ENCODE assay signal across 12 cellular contexts in genomic region chr15:70259640-70260066, GRCh38.
A peak's percentile ranks its signal among the peaks of the same experiment; 100 is the strongest.
DNase-seq lines count a peak whose midpoint lies in the region; ATAC-seq lines count a peak whose summit lies in the region.
"Had no signal": no experiment of that assay in that cellular context is flagged by ENCODE, and none has a peak within 500 bp of the region (broad histone marks: within the 10 kb centered on the region; RNA-seq: fewer than 3 reads in every experiment).

No MANE protein-coding gene starts in this region.

- H3K27ac ChIP-seq in BLaER1 treated with 17β-estradiol and CSF1 and Interleukin-3, amounts not matched to agents 10 nM and 100 nM: peak overlapping the region; percentile 2 to 81 (median 71); a peak in 13 of 22 replicates
- no peak overlapping the region for H3K27ac ChIP-seq in iPS DF 6.9 (ENCODE audit: low read length)
- H3K27ac ChIP-seq: esophagus muscularis mucosa, thyroid gland had no signal

- 0 out of 20 replicates have a peak overlapping the region, but pooled peaks of 1 of the 10 experiments have one; percentile 2 for H3K4me3 ChIP-seq in BLaER1 treated with 17β-estradiol and CSF1 and Interleukin-3, amounts not matched to agents 10 nM and 100 nM
- no peak overlapping the region for H3K4me3 ChIP-seq in iPS DF 6.9 (ENCODE audit: low read length)
- H3K4me3 ChIP-seq: esophagus muscularis mucosa, thyroid gland had no signal

- no CpG with 5 or more reads among the region's 6 CpGs for WGBS in iPS DF 6.9 (ENCODE audit: insufficient coverage, insufficient read length)

- peaks cover 36% of the 10 kb centered on the region for H3K4me1 Mint-ChIP-seq in T-helper 17 cell

- peak overlapping the region; percentile 2 for H3K27ac Mint-ChIP-seq in T-helper 17 cell
- H3K27ac Mint-ChIP-seq: activated naive CD4-positive, alpha-beta T cell treated with anti-CD3 and anti-CD28 coated beads for 36 hours had no signal

- DNase-seq in H4 (ENCODE audit: low spot score) (peak; percentile 19), T-helper 17 cell (no peak), iPS DF 6.9 (ENCODE audit: low read depth, low spot score) (peak; percentile 20), putamen (ENCODE audit: low spot score) (no peak), NCI-H2227 treated with DMSO at 0.1 percent for 48 hours (lab: John Stamatoyannopoulos, UW) (no peak), NCI-H1930 (lab: John Stamatoyannopoulos, UW) (no peak)
- DNase-seq: mammary epithelial cell had no signal

- H3K9me3 ChIP-seq in BLaER1 treated with 17β-estradiol and CSF1 and Interleukin-3, amounts not matched to agents 10 nM and 100 nM (replicated peaks in 1 of 11): no peaks in the 10 kb centered on the region
- H3K9me3 ChIP-seq in T-helper 17 cell (ENCODE audit: control insufficient read depth, low read length, poor library complexity, severe bottlenecking): no peaks in the 10 kb centered on the region
- no peaks in the 10 kb centered on the region for H3K9me3 ChIP-seq in iPS DF 6.9 (ENCODE audit: control insufficient read depth, insufficient read depth, low read length)
- H3K9me3 ChIP-seq: esophagus muscularis mucosa, thyroid gland had no signal

- no peak overlapping the region for H3K4me3 Mint-ChIP-seq in T-helper 17 cell

- H3K4me2 ChIP-seq in BLaER1 treated with 17β-estradiol and CSF1 and Interleukin-3, amounts not matched to agents 10 nM and 100 nM: peak overlapping the region; percentile 82 to 97 (median 90)

- peaks cover 0 to 19% (median 0%) of the 10 kb centered on the region in 11 experiments; a peak in 5 of 22 replicates for H3K27me3 ChIP-seq in BLaER1 treated with 17β-estradiol and CSF1 and Interleukin-3, amounts not matched to agents 10 nM and 100 nM
- no peaks in the 10 kb centered on the region for H3K27me3 ChIP-seq in iPS DF 6.9 (ENCODE audit: control insufficient read depth, insufficient read depth, low read length)
- H3K27me3 ChIP-seq: esophagus muscularis mucosa, thyroid gland had no signal

- peak overlapping the region in 3 of 11 experiments; percentile 42 to 66 (median 59); a peak in 5 of 22 replicates for H3K9ac ChIP-seq in BLaER1 treated with 17β-estradiol and CSF1 and Interleukin-3, amounts not matched to agents 10 nM and 100 nM

- no peaks in the 10 kb centered on the region for H3K36me3 ChIP-seq in BLaER1 treated with 17β-estradiol and CSF1 and Interleukin-3, amounts not matched to agents 10 nM and 100 nM
- no peaks in the 10 kb centered on the region for H3K36me3 ChIP-seq in iPS DF 6.9 (ENCODE audit: control insufficient read depth, insufficient read depth, low read length)
- H3K36me3 ChIP-seq: esophagus muscularis mucosa, thyroid gland had no signal

- no peak for ATAC-seq in T-helper 17 cell
- ATAC-seq in GM21367 (IDR thresholded peaks at IDR 0.05; ENCODE audit: unreplicated experiment): no peak

- peaks cover 46 to 88% (median 68%) of the 10 kb centered on the region in 10 experiments for H3K4me1 ChIP-seq in BLaER1 treated with 17β-estradiol and CSF1 and Interleukin-3, amounts not matched to agents 10 nM and 100 nM
- no peaks in the 10 kb centered on the region for H3K4me1 ChIP-seq in iPS DF 6.9 (ENCODE audit: control insufficient read depth, insufficient read depth, low read length)

- H3K36me3 Mint-ChIP-seq in T-helper 17 cell (ENCODE audit: low read depth): no peaks in the 10 kb centered on the region

- peaks cover 0 to 8% (median 0%) of the 10 kb centered on the region in 11 experiments; a peak in 5 of 22 replicates for H4K20me1 ChIP-seq in BLaER1 treated with 17β-estradiol and CSF1 and Interleukin-3, amounts not matched to agents 10 nM and 100 nM

- no peaks in the 10 kb centered on the region for H3K27me3 Mint-ChIP-seq in T-helper 17 cell

Comparison
In these comparisons a context has a peak if more than half of its experiments do, and no peak if none do; other contexts are left out.
1. DNase-seq: peak in H4 (single experiment) and iPS DF 6.9 (single experiment); none in T-helper 17 cell (0 of 3), putamen (single experiment), NCI-H2227 treated with DMSO at 0.1 percent for 48 hours (single experiment) and NCI-H1930 (0 of 2).